In genomic region chr5:58674711-58675110, GRCh38 we compare ENCODE assay signal across 35 cellular contexts.
DNase-seq lines count a peak whose midpoint lies in the region; ATAC-seq, FAIRE-seq and TF ChIP-seq lines count a peak whose summit lies in the region.
"Had no signal": no experiment of that assay in that cellular context is flagged by ENCODE, and none has a peak within 500 bp of the region (broad histone marks: within the 10 kb centered on the region; RNA-seq: fewer than 3 reads in every experiment).

No MANE protein-coding gene starts in this region.

- no peak overlapping the region for H3K27ac ChIP-seq in RWPE1
- H3K27ac ChIP-seq in foreskin keratinocyte = no peak overlapping the region
- no peak overlapping the region for H3K27ac ChIP-seq in caudate nucleus (ENCODE audit: low read depth, low read length)
- H3K27ac ChIP-seq: 22Rv1, A549, BLaER1, C4-2B had no signal

- H3K36me3 ChIP-seq in bronchial epithelial cell (ENCODE audit: control insufficient read depth, insufficient read depth, low read length) = no peaks in the 10 kb centered on the region
- H3K36me3 ChIP-seq: BE2C; BLaER1; BLaER1 treated with 17β-estradiol and CSF1 and Interleukin-3, amounts not matched to agents 10 nM and 100 nM had no signal

- H3K27me3 ChIP-seq in bronchial epithelial cell (ENCODE audit: control insufficient read depth, insufficient read depth, low read length) = no peaks in the 10 kb centered on the region
- peaks cover under 1% of the 10 kb centered on the region for H3K27me3 ChIP-seq in foreskin keratinocyte
- H3K27me3 ChIP-seq: BE2C; BLaER1; BLaER1 treated with 17β-estradiol and CSF1 and Interleukin-3, amounts not matched to agents 10 nM and 100 nM had no signal

- H3K4me3 ChIP-seq in bronchial epithelial cell (ENCODE audit: low read depth, low read length) (no peak overlapping the region), epithelial cell of esophagus (ENCODE audit: low read length) (no peak overlapping the region)
- H3K4me3 ChIP-seq: A549; BLaER1; BLaER1 treated with 17β-estradiol and CSF1 and Interleukin-3, amounts not matched to agents 10 nM and 100 nM had no signal

- CTCF ChIA-PET in RWPE1 (lab: Yijun Ruan, JAX) = interaction anchor here (0.7 kb wide), 1 partner anchor 756 kb away, joined by 3 read pairs; no protein-coding TSS in a partner anchor

- TF ChIP-seq CTCF in RWPE1 (conservative IDR thresholded peaks at IDR 0.05; ENCODE audit: low read depth) = no peak
- TF ChIP-seq CTCF in bronchial epithelial cell (IDR thresholded peaks at IDR 0.05; ENCODE audit: insufficient read depth, low read length, severe bottlenecking) = no peak
- TF ChIP-seq CTCF in epithelial cell of esophagus (IDR thresholded peaks at IDR 0.05; ENCODE audit: insufficient read depth, low read depth, low read length, missing control alignments) = no peak
- no peak for TF ChIP-seq CTCF in foreskin keratinocyte (conservative IDR thresholded peaks at IDR 0.05)

- POLR2A ChIA-PET in RWPE1 (lab: Yijun Ruan, JAX; ENCODE audit: low non-redundant PET) = no interaction called here

- peak; percentile 21 for ATAC-seq in foreskin keratinocyte
- ATAC-seq in HG02970 (IDR thresholded peaks at IDR 0.05; ENCODE audit: low FRiP score, unreplicated experiment) = no peak
- no peak for ATAC-seq in stimulated activated naive CD8-positive, alpha-beta T cell treated with anti-CD3 and anti-CD28 coated beads, Interleukin-15, Interleukin-2, amounts not matched to agents 100 U/mL and 50 U/mL, for 24 hours
- ATAC-seq: A549; CD8-positive, alpha-beta T cell had no signal

- peaks cover 4% of the 10 kb centered on the region for H3K4me1 ChIP-seq in foreskin keratinocyte
- H3K4me1 ChIP-seq: A549, BLaER1, Caco-2 had no signal

- FAIRE-seq in bronchial epithelial cell (lab: Jason Lieb, UNC) = no peak
- FAIRE-seq: A204.1, A549, D721Med had no signal

- DNase-seq in RWPE1 (ENCODE audit: low spot score) (peak; percentile 7), bronchial epithelial cell (ENCODE audit: low read depth) (peak; percentile 55), epithelial cell of esophagus (ENCODE audit: low read depth) (peak; percentile 42), foreskin keratinocyte (peak; percentile 10 to 56), caudate nucleus (lab: John Stamatoyannopoulos, UW) (no peak)
- DNase-seq in stimulated activated naive CD8-positive, alpha-beta T cell treated with anti-CD3 and anti-CD28 coated beads, Interleukin-15, Interleukin-2, amounts not matched to agents 100 U/mL and 50 U/mL, for 24 hours = no peak
- no peak for DNase-seq in effector CD8-positive, alpha-beta T cell (lab: John Stamatoyannopoulos, UW)
- DNase-seq: 8988T; ACHN; AML-193; BE2C; C1 segment of cervical spinal cord; Caco-2; Calu3; CD4-positive, alpha-beta memory T cell; CD4-positive, alpha-beta T cell; CD4-positive, CD25-positive, alpha-beta regulatory T cell; CD8-positive, alpha-beta memory T cell; CD8-positive, alpha-beta T cell; COR-L47; DMS 273 treated with DMSO at 0.1 percent for 48 hours; DMS153; DMS53; DMS79; DMS79 treated with DMSO at 0.1 percent for 48 hours; DND-41; EL had no signal

Comparison
In these comparisons a context has a peak if more than half of its experiments do, and no peak if none do; other contexts are left out.
1. DNase-seq: peak in RWPE1 (single experiment), bronchial epithelial cell (single experiment), epithelial cell of esophagus (single experiment) and foreskin keratinocyte (2 of 2); none in caudate nucleus (0 of 61), stimulated activated naive CD8-positive, alpha-beta T cell treated with anti-CD3 and anti-CD28 coated beads, Interleukin-15, Interleukin-2, amounts not matched to agents 100 U/mL and 50 U/mL, for 24 hours (single experiment) and effector CD8-positive, alpha-beta T cell (single experiment).